ENCODE assay signal across 15 cellular contexts in the genomic region with DNA sequence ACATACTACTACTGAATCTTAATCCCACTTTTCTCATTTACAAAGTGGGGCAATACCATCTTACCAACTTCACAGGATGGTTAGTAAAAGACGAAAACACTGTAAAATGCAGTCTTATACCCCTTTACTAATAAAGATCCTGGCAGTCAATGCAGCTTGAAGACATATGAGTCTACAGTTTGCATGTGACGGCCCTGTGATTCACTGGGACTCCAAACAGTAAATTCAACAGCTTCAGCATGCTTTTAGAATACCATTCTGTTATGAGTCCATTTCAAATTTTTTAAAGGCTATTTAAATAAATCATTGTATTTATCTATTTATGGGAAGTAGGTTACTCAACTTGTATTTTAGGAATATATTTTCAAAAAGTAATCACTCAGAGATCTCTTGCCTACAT.
DNase-seq lines count a peak whose midpoint lies in the region; ATAC-seq and TF ChIP-seq lines count a peak whose summit lies in the region.
"Had no signal": no experiment of that assay in that cellular context is flagged by ENCODE, and none has a peak within 500 bp of the region (broad histone marks: within the 10 kb centered on the region; RNA-seq: fewer than 3 reads in every experiment).

No MANE protein-coding gene starts in this region.

- in situ Hi-C loops in gastrocnemius medialis (cut with MboI; ENCODE audit: low sequenced_read_pairs in 4 of 4): no loop called here

- intact Hi-C loops in mucosa of descending colon (cut with DNase I, micrococcal nuclease): no loop called here
- intact Hi-C loops in gastrocnemius medialis (cut with DNase I; ENCODE audit: low total_unique reads): no loop called here

- no peaks in the 10 kb centered on the region for H3K79me2 ChIP-seq in fibroblast of lung (ENCODE audit: control insufficient read depth, insufficient read depth, low read length)

- ATAC-seq in GM19328 (IDR thresholded peaks at IDR 0.05; ENCODE audit: unreplicated experiment) (no peak), mucosa of descending colon (no peak), gastrocnemius medialis (no peak)

- no peaks in the 10 kb centered on the region for H4K20me1 ChIP-seq in fibroblast of lung (ENCODE audit: control insufficient read depth, extremely low read depth, insufficient read depth, low read length)

- H3K36me3 ChIP-seq in fibroblast of lung (ENCODE audit: control insufficient read depth, insufficient read depth, low read length) (no peaks in the 10 kb centered on the region), mucosa of descending colon (ENCODE audit: low read depth) (no peaks in the 10 kb centered on the region), gastrocnemius medialis (no peaks in the 10 kb centered on the region)
- H3K36me3 ChIP-seq: HAP-1, SJSA1 had no signal

- no peak for TF ChIP-seq CTCF in WI38 (IDR thresholded peaks at IDR 0.05; ENCODE audit: low read depth, low read length)
- TF ChIP-seq CTCF in fibroblast of lung (conservative IDR thresholded peaks at IDR 0.05 in 1 of 2, IDR thresholded peaks at IDR 0.05 in 1 of 2; ENCODE audit: low read depth in 1 of 2, low read length in 2 of 2): no peak
- TF ChIP-seq CTCF in mucosa of descending colon (IDR thresholded peaks at IDR 0.05): no peak
- no peak for TF ChIP-seq CTCF in gastrocnemius medialis (IDR thresholded peaks at IDR 0.05 in 4 of 5, conservative IDR thresholded peaks at IDR 0.05 in 1 of 5)

- H2AFZ ChIP-seq in fibroblast of lung (ENCODE audit: low read length): no peak overlapping the region

- H3K4me3 ChIP-seq in WI38 (ENCODE audit: low read depth, low read length): peak overlapping the region; percentile 6; the same call in 1 of the 2 replicates
- no peak overlapping the region for H3K4me3 ChIP-seq in fibroblast of lung (replicated peaks in 1 of 4; ENCODE audit: control extremely low read depth in 1 of 4, insufficient read depth in 1 of 4, low read depth in 3 of 4, low read length in 4 of 4)
- H3K4me3 ChIP-seq in mucosa of descending colon: no peak overlapping the region
- no peak overlapping the region for H3K4me3 ChIP-seq in gastrocnemius medialis
- H3K4me3 ChIP-seq: HAP-1, SJSA1 had no signal

- TF ChIP-seq POLR2A in gastrocnemius medialis (IDR thresholded peaks at IDR 0.05): no peak

- H3K9me3 ChIP-seq in fibroblast of lung (ENCODE audit: control insufficient read depth, insufficient read depth, low read depth, low read length) (no peaks in the 10 kb centered on the region), mucosa of descending colon (no peaks in the 10 kb centered on the region), gastrocnemius medialis (no peaks in the 10 kb centered on the region)
- H3K9me3 ChIP-seq: HAP-1, SJSA1 had no signal

- no peaks in the 10 kb centered on the region for H3K27me3 ChIP-seq in fibroblast of lung (ENCODE audit: control insufficient read depth, insufficient read depth, low read length)
- no peaks in the 10 kb centered on the region for H3K27me3 ChIP-seq in gastrocnemius medialis
- H3K27me3 ChIP-seq: SJSA1 had no signal

- no peak overlapping the region for H3K27ac ChIP-seq in fibroblast of lung (ENCODE audit: insufficient read depth, low read length)
- no peak overlapping the region for H3K27ac ChIP-seq in gastrocnemius medialis
- H3K27ac ChIP-seq: 22Rv1, SJSA1 had no signal

- H3K4me1 ChIP-seq in fibroblast of lung (ENCODE audit: control insufficient read depth, extremely low read depth, insufficient read depth, low read length): no peaks in the 10 kb centered on the region
- no peaks in the 10 kb centered on the region for H3K4me1 ChIP-seq in mucosa of descending colon (ENCODE audit: low read depth)
- no peaks in the 10 kb centered on the region for H3K4me1 ChIP-seq in gastrocnemius medialis
- H3K4me1 ChIP-seq: HAP-1 had no signal

- no peak overlapping the region for H3K9ac ChIP-seq in fibroblast of lung (ENCODE audit: insufficient read depth, low read length)

- peak overlapping the region; percentile 11 for H3K4me2 ChIP-seq in fibroblast of lung (ENCODE audit: extremely low read depth, insufficient read depth, low read length)

- DNase-seq in DMS 273 (lab: John Stamatoyannopoulos, UW; ENCODE audit: unreplicated experiment): peak; percentile 0
- DNase-seq in DMS 273 treated with DMSO at 0.1 percent for 48 hours (lab: John Stamatoyannopoulos, UW): no peak
- DNase-seq in fibroblast of lung (ENCODE audit: low read depth in 2 of 2): peak; percentile 29 to 58
- DNase-seq in occipital lobe (lab: John Stamatoyannopoulos, UW): no peak
- no peak for DNase-seq in mucosa of descending colon
- no peak for DNase-seq in gastrocnemius medialis
- DNase-seq: CD4-positive, alpha-beta T cell; MV-4-11; NCI-H526; SW 1271 had no signal

Comparison
In these comparisons a context has a peak if more than half of its experiments do, and no peak if none do; other contexts are left out.
1. DNase-seq: peak in DMS 273 (single experiment) and fibroblast of lung (2 of 2); none in DMS 273 treated with DMSO at 0.1 percent for 48 hours (single experiment), occipital lobe (single experiment), mucosa of descending colon (0 of 3) and gastrocnemius medialis (0 of 2).